8 cellular contexts compared by ENCODE assay signal in the genomic region with DNA sequence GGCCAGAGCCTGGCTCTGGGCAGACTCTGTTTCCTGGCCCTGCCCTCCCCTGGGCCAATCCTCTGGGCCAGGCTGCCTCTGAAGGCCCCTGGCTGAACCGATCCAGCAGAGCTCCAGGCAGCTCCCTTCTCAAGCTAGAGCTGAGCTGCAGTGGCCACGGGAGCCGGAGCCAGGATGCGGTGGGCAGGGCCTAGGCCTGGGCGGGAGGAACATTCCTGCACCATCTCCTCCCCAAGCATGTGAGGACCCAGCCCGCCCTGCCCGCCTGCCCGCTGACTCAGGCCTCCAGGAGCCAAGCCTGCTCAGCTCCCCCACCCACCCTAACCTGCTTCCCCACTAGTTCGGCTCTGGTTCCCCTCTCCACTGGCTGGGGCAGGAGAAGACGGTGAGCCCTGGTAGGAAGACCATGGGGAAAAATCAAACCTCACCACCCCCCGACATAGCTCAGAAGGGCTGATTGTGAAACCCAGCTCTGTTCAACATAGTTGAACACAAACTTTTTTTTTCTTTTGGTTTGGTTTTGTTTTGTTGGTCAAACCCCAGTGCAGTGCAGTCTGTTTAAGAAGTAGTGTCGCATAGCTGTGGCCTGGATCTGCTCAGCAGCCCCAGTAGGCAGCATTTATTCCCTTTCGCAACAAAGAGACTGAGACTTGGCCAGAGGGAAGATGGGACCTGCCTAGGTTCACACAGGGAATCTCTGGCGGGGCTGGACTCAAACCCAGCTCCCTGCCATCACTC. TPM values are rescaled to one million over a fixed set of nuclear protein-coding genes. Genes with fewer than 3 reads are reported as not detected.
DNase-seq lines count a peak whose midpoint lies in the region; ATAC-seq and TF ChIP-seq lines count a peak whose summit lies in the region.

No MANE protein-coding gene starts in this region.

- peak overlapping the region; percentile 58 for H3K27ac ChIP-seq in layer of hippocampus (ENCODE audit: low read depth, low read length)
- peak overlapping the region; percentile 88 for H3K27ac ChIP-seq in suprapubic skin

- peaks cover 94% of the 10 kb centered on the region for H3K4me1 ChIP-seq in suprapubic skin

- no peak overlapping the region for H3K4me3 ChIP-seq in suprapubic skin

- H3K36me3 Mint-ChIP-seq in chondrocyte (ENCODE audit: low read depth) (peaks cover 7% of the 10 kb centered on the region), T-helper 17 cell (ENCODE audit: low read depth) (peaks cover 2% of the 10 kb centered on the region)

- no peak for TF ChIP-seq CTCF in chondrocyte (IDR thresholded peaks at IDR 0.05)
- no peak for TF ChIP-seq CTCF in suprapubic skin (IDR thresholded peaks at IDR 0.05)

- WGBS in suprapubic skin, result 33% methylated on average over 6 of the region's 14 CpGs

- no peak for ATAC-seq in T-helper 17 cell
- no peak for ATAC-seq in GM18873 (IDR thresholded peaks at IDR 0.05; ENCODE audit: low FRiP score, unreplicated experiment)

- H3K4me3 Mint-ChIP-seq in chondrocyte (ENCODE audit: unreplicated experiment) (peak overlapping the region; percentile 48), T-helper 17 cell (no peak overlapping the region)

- DNase-seq in HK-2 (ENCODE audit: unreplicated experiment), result peak; percentile 87
- peak; percentile 99 for DNase-seq in chondrocyte (ENCODE audit: low spot score)
- DNase-seq in suprapubic skin (ENCODE audit: low spot score in 2 of 2), result peak; percentile 95 to 96
- DNase-seq in T-helper 17 cell, result no peak
- DNase-seq in NCI-H345 treated with DMSO at 0.1 percent for 48 hours (lab: John Stamatoyannopoulos, UW; ENCODE audit: unreplicated experiment), result no peak
- no peak for DNase-seq in central memory CD4-positive, alpha-beta T cell

- TF ChIP-seq EP300 in suprapubic skin (IDR thresholded peaks at IDR 0.05), result no peak

- peaks cover 26% of the 10 kb centered on the region for H3K36me3 ChIP-seq in suprapubic skin

- no peaks in the 10 kb centered on the region for H3K9me3 Mint-ChIP-seq in chondrocyte (ENCODE audit: low read depth)

- H3K9me3 ChIP-seq in suprapubic skin (no peaks in the 10 kb centered on the region), T-helper 17 cell (ENCODE audit: control insufficient read depth, low read length, poor library complexity, severe bottlenecking) (no peaks in the 10 kb centered on the region)

- H3K27ac Mint-ChIP-seq in chondrocyte (ENCODE audit: unreplicated experiment), result peak overlapping the region; percentile 99
- H3K27ac Mint-ChIP-seq in T-helper 17 cell, result no peak overlapping the region

- H3K27me3 Mint-ChIP-seq in chondrocyte (ENCODE audit: low read depth) (no peaks in the 10 kb centered on the region), T-helper 17 cell (no peaks in the 10 kb centered on the region)

- TF ChIP-seq POLR2A in suprapubic skin (IDR thresholded peaks at IDR 0.05), result no peak

- H3K4me1 Mint-ChIP-seq in chondrocyte (ENCODE audit: low read depth), result peaks cover 41% of the 10 kb centered on the region
- H3K4me1 Mint-ChIP-seq in T-helper 17 cell, result peaks cover 5% of the 10 kb centered on the region

- no peaks in the 10 kb centered on the region for H3K27me3 ChIP-seq in layer of hippocampus (ENCODE audit: control insufficient read depth, insufficient read depth, low read length)
- H3K27me3 ChIP-seq in suprapubic skin, result no peaks in the 10 kb centered on the region

RNA-seq across cellular contexts. Expression of gene SNX33, which starts 13.5 kb away (rescaled TPM):
- total RNA-seq in chondrocyte (21.6 to 31.2 TPM (median 30.2 TPM) in 3 replicates), suprapubic skin (10 to 100 TPM; 32.1 to 59.7 (median 49.5) TPM), T-helper 17 cell (1 to 10 TPM; 1.7 to 1.8 TPM)

RNA-seq across cellular contexts. Expression of gene IMP3, which starts 21.2 kb away (rescaled TPM):
- total RNA-seq in chondrocyte (28.7 to 30.0 TPM (median 29.0 TPM) in 3 replicates), suprapubic skin (100 to 1,000 TPM; 139 to 273 (median 180) TPM), T-helper 17 cell (10 to 100 TPM; 30.1 to 35.5 TPM)

RNA-seq across cellular contexts. Expression of gene SNUPN, which starts 35.7 kb away (rescaled TPM):
- total RNA-seq in chondrocyte (18.6 to 22.7 TPM (median 21.7 TPM) in 3 replicates), suprapubic skin (10 to 100 TPM; 12.8 to 31.7 (median 17.5) TPM), T-helper 17 cell (10 to 100 TPM; 14.5 to 15.0 TPM)

RNA-seq across cellular contexts. Expression of gene CSPG4, which starts 51.4 kb away (rescaled TPM):
- total RNA-seq in chondrocyte (302 to 607 TPM (median 595 TPM) in 3 replicates), suprapubic skin (10 to 100 TPM; 12.8 to 19.7 (median 14.0) TPM), T-helper 17 cell (under 1 TPM in 1 of 2 donors, not detected in 1; 0.08 TPM)

Comparison
In these comparisons a context has a peak if more than half of its experiments do, and no peak if none do; other contexts are left out.
1. DNase-seq: peak in HK-2 (single experiment), chondrocyte (single experiment) and suprapubic skin (2 of 2); none in T-helper 17 cell (0 of 3), NCI-H345 treated with DMSO at 0.1 percent for 48 hours (single experiment) and central memory CD4-positive, alpha-beta T cell (single experiment).